ENCODE assay signal across 8 cellular contexts in the genomic region with DNA sequence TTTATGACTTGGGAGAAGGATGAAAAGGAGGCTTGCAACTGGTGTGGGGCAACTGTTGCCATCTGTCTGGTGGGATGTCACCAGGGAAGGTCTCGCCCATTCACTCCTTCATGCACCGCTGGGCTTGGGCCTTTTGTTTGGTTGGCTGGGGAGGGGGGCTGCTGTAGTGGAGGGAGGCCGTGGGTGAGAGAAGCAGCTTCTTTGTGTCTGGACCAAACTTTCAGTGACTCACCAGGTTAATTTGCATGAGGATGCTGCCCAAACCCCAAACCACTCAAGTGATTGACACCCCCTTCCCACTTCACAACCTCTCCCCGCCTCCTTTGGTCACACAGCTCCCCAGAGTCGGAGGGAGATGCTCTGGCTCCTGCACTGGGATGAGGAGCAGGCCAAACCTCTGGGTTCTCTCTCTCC. TPM values are rescaled to one million over a fixed set of nuclear protein-coding genes. Genes with fewer than 3 reads are reported as not detected.
A peak's percentile ranks its signal among the peaks of the same experiment; 100 is the strongest.
DNase-seq lines count a peak whose midpoint lies in the region; ATAC-seq and TF ChIP-seq lines count a peak whose summit lies in the region.

No MANE protein-coding gene starts in this region.

- ATAC-seq in GM18517 (IDR thresholded peaks at IDR 0.05; ENCODE audit: unreplicated experiment): peak; percentile 32
- peak; percentile 35 for ATAC-seq in HG02798 (IDR thresholded peaks at IDR 0.05; ENCODE audit: poor library complexity, unreplicated experiment)
- no peak for ATAC-seq in lower lobe of right lung
- ATAC-seq in HG03025 (IDR thresholded peaks at IDR 0.05; ENCODE audit: low FRiP score, unreplicated experiment): no peak
- ATAC-seq in HG03457 (IDR thresholded peaks at IDR 0.05; ENCODE audit: unreplicated experiment): no peak

- no peaks in the 10 kb centered on the region for H3K36me3 ChIP-seq in lower lobe of right lung
- no peaks in the 10 kb centered on the region for H3K36me3 ChIP-seq in urinary bladder (ENCODE audit: insufficient read depth)

- H3K4me3 ChIP-seq in lower lobe of right lung (no peak overlapping the region), urinary bladder (ENCODE audit: low read depth, low read length) (no peak overlapping the region)

- H3K27me3 ChIP-seq in lower lobe of right lung (ENCODE audit: low read depth): no peaks in the 10 kb centered on the region

- DNase-seq in NCI-H526 (lab: John Stamatoyannopoulos, UW) (peak; percentile 42 to 57), lower lobe of right lung (no peak)
- DNase-seq in activated effector memory CD4-positive, alpha-beta T cell treated with anti-CD3 and anti-CD28 coated beads, Interleukin-2, amount 50 U/mL, for 16 hours: peak; percentile 82

- 60% methylated on average over 5 of the region's 5 CpGs for WGBS in urinary bladder

- no peak for TF ChIP-seq CTCF in lower lobe of right lung (IDR thresholded peaks at IDR 0.05)

- H3K27ac ChIP-seq in lower lobe of right lung: peak overlapping the region; percentile 97
- H3K27ac ChIP-seq in urinary bladder (ENCODE audit: low read depth): peak overlapping the region; percentile 46

- no peaks in the 10 kb centered on the region for H3K9me3 ChIP-seq in lower lobe of right lung

- intact Hi-C loops in lower lobe of right lung (cut with DNase I): no loop called here

- H3K4me1 ChIP-seq in lower lobe of right lung (peaks cover 79% of the 10 kb centered on the region), urinary bladder (ENCODE audit: insufficient read depth) (peaks cover 4% of the 10 kb centered on the region)

RNA-seq across cellular contexts. Expression of gene BTG2, which starts 19.7 kb away (rescaled TPM):
- 96.7 TPM for total RNA-seq in lower lobe of right lung
- total RNA-seq in urinary bladder: 58.6 TPM
- 464 TPM for polyA plus RNA-seq in urinary bladder

RNA-seq across cellular contexts. Expression of gene FMOD, which starts 25.9 kb away (rescaled TPM):
- total RNA-seq in lower lobe of right lung: 28.9 TPM
- 68.4 TPM for total RNA-seq in urinary bladder
- polyA plus RNA-seq in urinary bladder: 46.0 TPM

Comparison
In these comparisons a context has a peak if more than half of its experiments do, and no peak if none do; other contexts are left out.
1. ATAC-seq: peak in GM18517 (single experiment) and HG02798 (single experiment); none in lower lobe of right lung (0 of 2), HG03025 (single experiment) and HG03457 (single experiment).